Comparison of ENCODE assay signal across 8 cellular contexts in the genomic region with DNA sequence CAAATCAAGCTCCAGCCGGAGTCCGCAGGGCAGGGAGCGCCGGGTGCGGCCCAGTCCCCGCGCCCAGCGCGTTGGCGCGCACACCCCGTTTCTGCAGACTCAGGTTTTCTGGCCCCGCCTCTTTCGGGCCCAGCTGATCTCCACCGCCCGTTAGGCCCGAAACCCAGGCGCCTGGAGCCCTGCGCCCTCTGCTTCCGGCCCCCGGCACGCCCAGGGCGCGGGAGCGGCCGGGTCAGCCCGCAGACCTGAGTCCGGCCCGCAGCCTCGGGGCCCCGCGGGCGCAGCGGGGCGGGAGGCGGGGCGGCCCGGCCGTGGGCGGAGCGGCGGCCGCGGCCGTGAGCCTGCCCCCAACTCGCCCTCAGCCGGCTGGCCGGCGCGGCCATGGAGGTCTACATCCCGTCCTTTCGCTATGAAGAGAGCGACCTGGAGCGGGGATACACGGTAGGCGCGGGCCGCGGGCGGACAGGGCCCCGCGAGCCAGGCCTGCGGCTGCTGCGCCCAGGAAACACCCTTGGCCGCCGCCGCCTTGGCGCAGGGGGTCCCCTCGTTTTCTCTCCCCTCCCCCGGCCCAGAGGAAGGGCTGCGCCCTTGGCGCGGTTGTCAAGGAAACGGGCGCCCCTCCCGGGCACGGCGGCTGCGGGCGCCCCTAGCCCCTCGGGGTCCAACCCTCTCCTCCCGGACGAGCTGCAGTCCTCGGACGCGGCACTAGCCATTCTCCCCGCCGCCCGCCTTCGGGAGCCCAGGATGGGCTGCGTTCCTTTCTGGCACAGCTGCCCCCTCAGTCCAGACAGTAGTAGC. TPM values are rescaled to one million over a fixed set of nuclear protein-coding genes. Genes with fewer than 3 reads are reported as not detected.
A peak's percentile ranks its signal among the peaks of the same experiment; 100 is the strongest.
DNase-seq lines count a peak whose midpoint lies in the region; ATAC-seq and TF ChIP-seq lines count a peak whose summit lies in the region.

TSS of gene SNX24 (plus strand) at position 361 of the 798 bp plus-strand sequence. CDS start at position 382, 21 bp downstream.

- no peaks in the 10 kb centered on the region for H3K36me3 ChIP-seq in CD4-positive, CD25-positive, alpha-beta regulatory T cell (ENCODE audit: control insufficient read depth, insufficient read depth, low read length)
- no peaks in the 10 kb centered on the region for H3K36me3 ChIP-seq in OCI-LY1 (ENCODE audit: insufficient read depth, low read length)
- no peaks in the 10 kb centered on the region for H3K36me3 ChIP-seq in mucosa of rectum (ENCODE audit: control insufficient read depth in 2 of 2, insufficient read depth in 2 of 2, low read length in 2 of 2)

- peak within 1 kb of the TSS; percentile 70 for H3K9ac ChIP-seq in OCI-LY1 (ENCODE audit: low read length)
- H3K9ac ChIP-seq in mucosa of rectum (ENCODE audit: low read depth in 1 of 2, low read length in 2 of 2), result peak within 1 kb of the TSS; percentile 61 to 78

- peak within 1 kb of the TSS; percentile 80 for H3K27ac ChIP-seq in CD4-positive, CD25-positive, alpha-beta regulatory T cell (ENCODE audit: insufficient read depth, low read length, poor library complexity, severe bottlenecking)
- H3K27ac ChIP-seq in OCI-LY1 (ENCODE audit: low read depth, low read length, poor library complexity, severe bottlenecking) (no peak within 1 kb of the TSS), mucosa of rectum (ENCODE audit: low read depth in 2 of 2, low read length in 2 of 2) (peak within 1 kb of the TSS; percentile 90)

- H3F3A ChIP-seq in OCI-LY1 (ENCODE audit: insufficient read depth, low read length), result 0 out of 2 replicates have a peak, but pooled peaks cover 5% of the 10 kb centered on the region

- peaks cover 3% of the 10 kb centered on the region for H3K36me3 Mint-ChIP-seq in CD4-positive, CD25-positive, alpha-beta regulatory T cell
- no peaks in the 10 kb centered on the region for H3K36me3 Mint-ChIP-seq in activated T-cell treated with anti-CD3 and anti-CD28 coated beads, Interleukin-2, amount 50 U/mL, for 24 hours (ENCODE audit: low read depth)

- H3K4me1 ChIP-seq in CD4-positive, CD25-positive, alpha-beta regulatory T cell (ENCODE audit: control insufficient read depth, insufficient read depth, low read length, poor library complexity, severe bottlenecking), result peaks cover 29% of the 10 kb centered on the region
- peaks cover 19% of the 10 kb centered on the region for H3K4me1 ChIP-seq in OCI-LY1 (ENCODE audit: insufficient read depth, low read length, severe bottlenecking)
- peaks cover 5 to 14% of the 10 kb centered on the region in 2 donors for H3K4me1 ChIP-seq in mucosa of rectum (ENCODE audit: control insufficient read depth in 2 of 2, insufficient read depth in 2 of 2, low read length in 2 of 2)

- peaks cover 30 to 57% (median 42%) of the 10 kb centered on the region in 4 donors for H3K4me1 Mint-ChIP-seq in CD4-positive, CD25-positive, alpha-beta regulatory T cell
- peaks cover 26% of the 10 kb centered on the region for H3K4me1 Mint-ChIP-seq in activated T-cell treated with anti-CD3 and anti-CD28 coated beads, Interleukin-2, amount 50 U/mL, for 24 hours (ENCODE audit: low read depth)

- no peaks in the 10 kb centered on the region for H3K27me3 ChIP-seq in CD4-positive, CD25-positive, alpha-beta regulatory T cell (ENCODE audit: control insufficient read depth, insufficient read depth, low read length)
- H3K27me3 ChIP-seq in OCI-LY1 (ENCODE audit: insufficient read depth, low read length) (no peaks in the 10 kb centered on the region), mucosa of rectum (ENCODE audit: control insufficient read depth in 2 of 2, insufficient read depth in 2 of 2, low read length in 2 of 2) (no peaks in the 10 kb centered on the region)

- peak within 1 kb of the TSS; percentile 90 to 94 (median 92) for H3K27ac Mint-ChIP-seq in CD4-positive, CD25-positive, alpha-beta regulatory T cell
- peak within 1 kb of the TSS; percentile 76 for H3K27ac Mint-ChIP-seq in activated T-cell treated with anti-CD3 and anti-CD28 coated beads, Interleukin-2, amount 50 U/mL, for 24 hours

- no peaks in the 10 kb centered on the region for H3K9me2 ChIP-seq in OCI-LY1 (ENCODE audit: low read depth, low read length)

- H3K27me3 Mint-ChIP-seq in CD4-positive, CD25-positive, alpha-beta regulatory T cell, result no peaks in the 10 kb centered on the region
- H3K27me3 Mint-ChIP-seq in activated T-cell treated with anti-CD3 and anti-CD28 coated beads, Interleukin-2, amount 50 U/mL, for 24 hours, result peaks cover 10% of the 10 kb centered on the region

- H3K4me3 Mint-ChIP-seq in CD4-positive, CD25-positive, alpha-beta regulatory T cell, result peak within 1 kb of the TSS; percentile 89 to 98 (median 93)
- H3K4me3 Mint-ChIP-seq in activated T-cell treated with anti-CD3 and anti-CD28 coated beads, Interleukin-2, amount 50 U/mL, for 24 hours, result peak within 1 kb of the TSS; percentile 80

- peak; percentile 83 to 84 for ATAC-seq in CD4-positive, CD25-positive, alpha-beta regulatory T cell (ENCODE audit: low read depth in 2 of 2)
- ATAC-seq in GM19351 (IDR thresholded peaks at IDR 0.05; ENCODE audit: unreplicated experiment) (peak; percentile 79), HG03460 (IDR thresholded peaks at IDR 0.05; ENCODE audit: unreplicated experiment) (peak; percentile 83), esophagus mucosa (peak; percentile 90)

- H4K20me1 ChIP-seq in OCI-LY1 (ENCODE audit: insufficient read depth, low read length), result no peaks in the 10 kb centered on the region

- H3K9me3 ChIP-seq in CD4-positive, CD25-positive, alpha-beta regulatory T cell (ENCODE audit: control insufficient read depth in 2 of 2, low read length in 2 of 2), result no peaks in the 10 kb centered on the region
- H3K9me3 ChIP-seq in OCI-LY1 (ENCODE audit: low read length), result no peaks in the 10 kb centered on the region
- no peaks in the 10 kb centered on the region for H3K9me3 ChIP-seq in mucosa of rectum (ENCODE audit: control insufficient read depth in 2 of 2, low read length in 2 of 2)

- no peak for TF ChIP-seq CTCF in OCI-LY1 (IDR thresholded peaks at IDR 0.05; ENCODE audit: low read length)

- H3K9me3 Mint-ChIP-seq in CD4-positive, CD25-positive, alpha-beta regulatory T cell, result no peaks in the 10 kb centered on the region
- H3K9me3 Mint-ChIP-seq in activated T-cell treated with anti-CD3 and anti-CD28 coated beads, Interleukin-2, amount 50 U/mL, for 24 hours, result no peaks in the 10 kb centered on the region

- H3K79me2 ChIP-seq in OCI-LY1 (ENCODE audit: insufficient read depth, low read length), result no peaks in the 10 kb centered on the region

- peak within 1 kb of the TSS; percentile 82 for H2AFZ ChIP-seq in OCI-LY1 (ENCODE audit: low read length)

- DNase-seq in CD4-positive, CD25-positive, alpha-beta regulatory T cell, result peak; percentile 70 to 85 (median 71)
- peak; percentile 81 for DNase-seq in activated T-cell treated with anti-CD3 and anti-CD28 coated beads, Interleukin-2, amount 50 U/mL, for 24 hours
- peak; percentile 55 for DNase-seq in stimulated activated CD8-positive, alpha-beta memory T cell treated with anti-CD3 and anti-CD28 coated beads, Interleukin-4, amount 100 ng/mL, for 24 hours (ENCODE audit: low read depth)

- H3K4me2 ChIP-seq in OCI-LY1 (ENCODE audit: low read length), result peak within 1 kb of the TSS; percentile 83

- H3K4me3 ChIP-seq in CD4-positive, CD25-positive, alpha-beta regulatory T cell (ENCODE audit: low read depth, low read length), result peak within 1 kb of the TSS; percentile 97
- H3K4me3 ChIP-seq in OCI-LY1 (ENCODE audit: low read depth, low read length, poor library complexity, severe bottlenecking), result peak within 1 kb of the TSS; percentile 71
- H3K4me3 ChIP-seq in mucosa of rectum (ENCODE audit: low read length in 2 of 2), result peak within 1 kb of the TSS; percentile 74 to 87

RNA-seq across cellular contexts. Expression of gene SNX24, which starts in this region (rescaled TPM):
- 14.2 TPM for total RNA-seq in CD4-positive, CD25-positive, alpha-beta regulatory T cell
- polyA plus RNA-seq in CD4-positive, CD25-positive, alpha-beta regulatory T cell, result 10 to 100 TPM in 2 of 4 donors, 1 to 10 TPM in 2; 7.8 to 22.0 (median 10.1) TPM
- 31.8 TPM for total RNA-seq in esophagus mucosa
